ENCODE assay signal across 16 cellular contexts in genomic region chr4:154361450-154361849, GRCh38.
DNase-seq lines count a peak whose midpoint lies in the region; ATAC-seq and TF ChIP-seq lines count a peak whose summit lies in the region.
"Had no signal": no experiment of that assay in that cellular context is flagged by ENCODE, and none has a peak within 500 bp of the region (broad histone marks: within the 10 kb centered on the region; RNA-seq: fewer than 3 reads in every experiment).

No MANE protein-coding gene starts in this region.

- peak overlapping the region; percentile 36 for H3K9ac ChIP-seq in Loucy (ENCODE audit: low read depth, low read length, poor library complexity, severe bottlenecking)

- H3K4me2 ChIP-seq in Loucy (ENCODE audit: low read depth, low read length, poor library complexity, severe bottlenecking), result peak overlapping the region; percentile 69

- no peak overlapping the region for H3K27ac Mint-ChIP-seq in stimulated activated naive CD8-positive, alpha-beta T cell treated with anti-CD3 and anti-CD28 coated beads, Interleukin-15, Interleukin-2, amounts not matched to agents 100 ng/mL and 50 ng/mL, for 24 hours
- H3K27ac Mint-ChIP-seq in stimulated activated naive B cell treated with anti-CD40 and anti-IgM and Interleukin-4, amounts not matched to agents 10 μg/mL and 1 μg/mL and 100 μg/mL, for 72 hours, result no peak overlapping the region
- H3K27ac Mint-ChIP-seq: endodermal cell had no signal

- no peaks in the 10 kb centered on the region for H3K27me3 ChIP-seq in Loucy (ENCODE audit: insufficient read depth, low read length, poor library complexity, severe bottlenecking)

- H3F3A ChIP-seq in Loucy (ENCODE audit: low read depth), result no peaks in the 10 kb centered on the region; the same call in 1 of the 2 replicates

- peaks cover 47% of the 10 kb centered on the region for H3K4me1 ChIP-seq in Loucy (ENCODE audit: insufficient read depth, low read length, poor library complexity, severe bottlenecking)

- no peaks in the 10 kb centered on the region for H3K27me3 Mint-ChIP-seq in stimulated activated naive CD8-positive, alpha-beta T cell treated with anti-CD3 and anti-CD28 coated beads, Interleukin-15, Interleukin-2, amounts not matched to agents 100 ng/mL and 50 ng/mL, for 24 hours
- peaks cover 0 to 4% of the 10 kb centered on the region in 2 donors for H3K27me3 Mint-ChIP-seq in stimulated activated naive B cell treated with anti-CD40 and anti-IgM and Interleukin-4, amounts not matched to agents 10 μg/mL and 1 μg/mL and 100 μg/mL, for 72 hours

- H3K79me2 ChIP-seq in Loucy (ENCODE audit: insufficient read depth, low read length), result no peaks in the 10 kb centered on the region

- H3K36me3 ChIP-seq in Loucy (ENCODE audit: insufficient read depth, low read length), result no peaks in the 10 kb centered on the region

- H4K20me1 ChIP-seq in Loucy (ENCODE audit: insufficient read depth, low read length, poor library complexity, severe bottlenecking), result no peaks in the 10 kb centered on the region

- TF ChIP-seq CTCF in Loucy (conservative IDR thresholded peaks at IDR 0.05; ENCODE audit: low read length), result no peak

- no peaks in the 10 kb centered on the region for H3K9me3 Mint-ChIP-seq in stimulated activated naive CD8-positive, alpha-beta T cell treated with anti-CD3 and anti-CD28 coated beads, Interleukin-15, Interleukin-2, amounts not matched to agents 100 ng/mL and 50 ng/mL, for 24 hours
- H3K9me3 Mint-ChIP-seq in stimulated activated naive B cell treated with anti-CD40 and anti-IgM and Interleukin-4, amounts not matched to agents 10 μg/mL and 1 μg/mL and 100 μg/mL, for 72 hours, result no peaks in the 10 kb centered on the region
- H3K9me3 Mint-ChIP-seq: endodermal cell; naive thymus-derived CD8-positive, alpha-beta T cell had no signal

- peak overlapping the region; percentile 25 for H3K4me3 Mint-ChIP-seq in stimulated activated naive CD8-positive, alpha-beta T cell treated with anti-CD3 and anti-CD28 coated beads, Interleukin-15, Interleukin-2, amounts not matched to agents 100 ng/mL and 50 ng/mL, for 24 hours
- no peak overlapping the region for H3K4me3 Mint-ChIP-seq in stimulated activated naive B cell treated with anti-CD40 and anti-IgM and Interleukin-4, amounts not matched to agents 10 μg/mL and 1 μg/mL and 100 μg/mL, for 72 hours
- H3K4me3 Mint-ChIP-seq: endodermal cell had no signal

- H3K9me2 ChIP-seq in Loucy (replicated peaks; ENCODE audit: low read depth, low read length), result no peaks in the 10 kb centered on the region

- H3K4me1 Mint-ChIP-seq in stimulated activated naive CD8-positive, alpha-beta T cell treated with anti-CD3 and anti-CD28 coated beads, Interleukin-15, Interleukin-2, amounts not matched to agents 100 ng/mL and 50 ng/mL, for 24 hours (ENCODE audit: low read depth), result peaks cover 20% of the 10 kb centered on the region
- peaks cover 19 to 24% of the 10 kb centered on the region in 2 donors for H3K4me1 Mint-ChIP-seq in stimulated activated naive B cell treated with anti-CD40 and anti-IgM and Interleukin-4, amounts not matched to agents 10 μg/mL and 1 μg/mL and 100 μg/mL, for 72 hours
- H3K4me1 Mint-ChIP-seq: endodermal cell had no signal

- peak overlapping the region; percentile 58 for H3K4me3 ChIP-seq in Loucy (ENCODE audit: low read length, poor library complexity, severe bottlenecking)

- no peak for ATAC-seq in stimulated activated naive CD8-positive, alpha-beta T cell treated with anti-CD3 and anti-CD28 coated beads, Interleukin-15, Interleukin-2, amounts not matched to agents 100 U/mL and 50 U/mL, for 24 hours
- peak; percentile 61 for ATAC-seq in HG02623 (IDR thresholded peaks at IDR 0.05; ENCODE audit: unreplicated experiment)
- ATAC-seq in stimulated activated naive B cell treated with anti-CD40 and anti-IgM and Interleukin-4, amounts not matched to agents 10 μg/mL and 1 μg/mL and 100 μg/mL, for 72 hours (replicated peaks), result peak; percentile 51 to 56
- ATAC-seq: left colon, Panc1 had no signal

- in situ Hi-C loops in ACHN (cut with HindIII; ENCODE audit: low pct_ligation_motif_present, low pct_unique_long_range_greater_than_20kb, low sequenced_read_pairs), result no loop called here

- no peaks in the 10 kb centered on the region for H3K36me3 Mint-ChIP-seq in stimulated activated naive CD8-positive, alpha-beta T cell treated with anti-CD3 and anti-CD28 coated beads, Interleukin-15, Interleukin-2, amounts not matched to agents 100 ng/mL and 50 ng/mL, for 24 hours (ENCODE audit: low read depth)
- H3K36me3 Mint-ChIP-seq in stimulated activated naive B cell treated with anti-CD40 and anti-IgM and Interleukin-4, amounts not matched to agents 10 μg/mL and 1 μg/mL and 100 μg/mL, for 72 hours, result no peaks in the 10 kb centered on the region
- H3K36me3 Mint-ChIP-seq: naive thymus-derived CD8-positive, alpha-beta T cell had no signal

- H3K9me3 ChIP-seq in Loucy (ENCODE audit: insufficient read depth, low read depth, low read length), result no peaks in the 10 kb centered on the region

- no peak for DNase-seq in stimulated activated naive CD8-positive, alpha-beta T cell treated with anti-CD3 and anti-CD28 coated beads, Interleukin-15, Interleukin-2, amounts not matched to agents 100 U/mL and 50 U/mL, for 24 hours
- DNase-seq in stimulated activated naive B cell treated with anti-CD40 and anti-IgM and Interleukin-4, amounts not matched to agents 10 μg/mL and 1 μg/mL and 100 μg/mL, for 72 hours, result no peak
- DNase-seq in dedifferentiated amniotic fluid mesenchymal stem cell (ENCODE audit: extremely low spot score) (no peak), islet precursor cell (no peak), ACHN (no peak)
- DNase-seq: activated CD4-positive, alpha-beta T cell treated with anti-CD3 and anti-CD28 coated beads for 48 hours; activated gamma-delta T cell treated with Interleukin-2 at 50 U/mL for 16 hours; DMS 273 treated with DMSO at 0.1 percent for 48 hours; endodermal cell; left colon; retina had no signal

- H2AFZ ChIP-seq in Loucy (ENCODE audit: low read length), result peak overlapping the region; percentile 60
